In genomic region chr7:12719978-12720377, GRCh38 we compare ENCODE assay signal across 14 cellular contexts. TPM values are rescaled to one million over a fixed set of nuclear protein-coding genes. Genes with fewer than 3 reads are reported as not detected.
DNase-seq lines count a peak whose midpoint lies in the region; ATAC-seq and TF ChIP-seq lines count a peak whose summit lies in the region.
"Had no signal": no experiment of that assay in that cellular context is flagged by ENCODE, and none has a peak within 500 bp of the region (broad histone marks: within the 10 kb centered on the region; RNA-seq: fewer than 3 reads in every experiment).

No MANE protein-coding gene starts in this region.

- no peaks in the 10 kb centered on the region for H3K36me3 ChIP-seq in gastroesophageal sphincter
- H3K36me3 ChIP-seq in suprapubic skin: no peaks in the 10 kb centered on the region

- peaks cover 3% of the 10 kb centered on the region for H3K9me3 Mint-ChIP-seq in T-helper 2 cell treated with Interferon-gamma antibody and Interleukin-4, amounts not matched to agents 5 μg/mL and 100 μg/mL, for 36 hours
- H3K9me3 Mint-ChIP-seq in activated T-helper 1 cell treated with anti-CD3 and anti-CD28 coated beads, Interleukin-12 subunit alpha, Interleukin-12 subunit beta, Interleukin-2, Interleukin-4 antibody, amounts not matched to agents 30 ng/mL and 10 ng/mL and 1 ng/mL, durations not matched to agents 14 hours and 24 hours and 36 hours: no peaks in the 10 kb centered on the region
- H3K9me3 Mint-ChIP-seq: activated naive CD4-positive, alpha-beta T cell treated with anti-CD3 and anti-CD28 coated beads, Interleukin-2, amount 50 U/mL, for 24 hours; type B pancreatic cell; WTC11 had no signal

- H3K4me3 Mint-ChIP-seq in T-helper 2 cell treated with Interferon-gamma antibody and Interleukin-4, amounts not matched to agents 5 μg/mL and 100 μg/mL, for 36 hours: no peak overlapping the region
- H3K4me3 Mint-ChIP-seq in activated T-helper 1 cell treated with anti-CD3 and anti-CD28 coated beads, Interleukin-12 subunit alpha, Interleukin-12 subunit beta, Interleukin-2, Interleukin-4 antibody, amounts not matched to agents 30 ng/mL and 10 ng/mL and 1 ng/mL, durations not matched to agents 14 hours and 24 hours and 36 hours: no peak overlapping the region
- H3K4me3 Mint-ChIP-seq: activated naive CD4-positive, alpha-beta T cell treated with anti-CD3 and anti-CD28 coated beads, Interleukin-2, amount 50 U/mL, for 24 hours; type B pancreatic cell; WTC11 had no signal

- no peak for DNase-seq in T-helper 2 cell treated with Interferon-gamma antibody and Interleukin-4, amounts not matched to agents 5 μg/mL and 100 μg/mL, for 36 hours (ENCODE audit: low spot score)
- no peak for DNase-seq in T-helper 2 cell
- no peak for DNase-seq in activated T-helper 1 cell treated with anti-CD3 and anti-CD28 coated beads, Interleukin-12 subunit alpha, Interleukin-12 subunit beta, Interleukin-2, Interleukin-4 antibody, amounts not matched to agents 30 ng/mL and 10 ng/mL and 1 ng/mL, durations not matched to agents 14 hours and 24 hours and 36 hours (ENCODE audit: low spot score)
- DNase-seq in suprapubic skin (ENCODE audit: low spot score in 2 of 2): no peak
- DNase-seq in NCI-H2196 (lab: John Stamatoyannopoulos, UW; ENCODE audit: unreplicated experiment): no peak
- DNase-seq in effector CD8-positive, alpha-beta T cell (lab: John Stamatoyannopoulos, UW): no peak
- DNase-seq in stimulated activated CD4-positive, alpha-beta T cell treated with anti-CD3 and anti-CD28 coated beads, Interleukin-4, amount 100 ng/mL, for 4 hours: no peak
- DNase-seq: islet precursor cell, NCI-H187 treated with DMSO at 0.1 percent for 48 hours had no signal

- H3K4me1 Mint-ChIP-seq in T-helper 2 cell treated with Interferon-gamma antibody and Interleukin-4, amounts not matched to agents 5 μg/mL and 100 μg/mL, for 36 hours (ENCODE audit: low read depth): peaks cover 49% of the 10 kb centered on the region
- peaks cover 42% of the 10 kb centered on the region for H3K4me1 Mint-ChIP-seq in activated T-helper 1 cell treated with anti-CD3 and anti-CD28 coated beads, Interleukin-12 subunit alpha, Interleukin-12 subunit beta, Interleukin-2, Interleukin-4 antibody, amounts not matched to agents 30 ng/mL and 10 ng/mL and 1 ng/mL, durations not matched to agents 14 hours and 24 hours and 36 hours (ENCODE audit: low read depth)

- intact Hi-C loops in activated T-helper 1 cell treated with anti-CD3 and anti-CD28 coated beads, Interleukin-12 subunit alpha, Interleukin-12 subunit beta, Interleukin-2, Interleukin-4 antibody, amounts not matched to agents 30 ng/mL and 10 ng/mL and 1 ng/mL, durations not matched to agents 14 hours and 24 hours and 36 hours (cut with micrococcal nuclease): no loop called here

- H3K27ac Mint-ChIP-seq in T-helper 2 cell treated with Interferon-gamma antibody and Interleukin-4, amounts not matched to agents 5 μg/mL and 100 μg/mL, for 36 hours: peak overlapping the region; percentile 58
- peak overlapping the region; percentile 72 for H3K27ac Mint-ChIP-seq in activated T-helper 1 cell treated with anti-CD3 and anti-CD28 coated beads, Interleukin-12 subunit alpha, Interleukin-12 subunit beta, Interleukin-2, Interleukin-4 antibody, amounts not matched to agents 30 ng/mL and 10 ng/mL and 1 ng/mL, durations not matched to agents 14 hours and 24 hours and 36 hours
- H3K27ac Mint-ChIP-seq: type B pancreatic cell, WTC11 had no signal

- no peak for TF ChIP-seq POLR2A in gastroesophageal sphincter (IDR thresholded peaks at IDR 0.05)
- no peak for TF ChIP-seq POLR2A in suprapubic skin (IDR thresholded peaks at IDR 0.05)

- no peak for TF ChIP-seq EP300 in gastroesophageal sphincter (IDR thresholded peaks at IDR 0.05)
- no peak for TF ChIP-seq EP300 in suprapubic skin (IDR thresholded peaks at IDR 0.05)

- no peaks in the 10 kb centered on the region for H3K27me3 Mint-ChIP-seq in T-helper 2 cell treated with Interferon-gamma antibody and Interleukin-4, amounts not matched to agents 5 μg/mL and 100 μg/mL, for 36 hours (ENCODE audit: low read depth)
- H3K27me3 Mint-ChIP-seq in activated T-helper 1 cell treated with anti-CD3 and anti-CD28 coated beads, Interleukin-12 subunit alpha, Interleukin-12 subunit beta, Interleukin-2, Interleukin-4 antibody, amounts not matched to agents 30 ng/mL and 10 ng/mL and 1 ng/mL, durations not matched to agents 14 hours and 24 hours and 36 hours (ENCODE audit: insufficient read depth): peaks cover 3% of the 10 kb centered on the region
- H3K27me3 Mint-ChIP-seq: activated naive CD4-positive, alpha-beta T cell treated with anti-CD3 and anti-CD28 coated beads, Interleukin-2, amount 50 U/mL, for 24 hours; type B pancreatic cell had no signal

- whole genome bisulfite sequencing in gastroesophageal sphincter (ENCODE audit: low coverage in 1 of 2), 2 donors: 27 to 50% methylated on average over 2 to 6 of the region's 6 CpGs
- 44% methylated on average over 6 of the region's 6 CpGs for whole genome bisulfite sequencing in suprapubic skin

- peaks cover 14% of the 10 kb centered on the region for H3K36me3 Mint-ChIP-seq in T-helper 2 cell treated with Interferon-gamma antibody and Interleukin-4, amounts not matched to agents 5 μg/mL and 100 μg/mL, for 36 hours (ENCODE audit: low read depth)
- H3K36me3 Mint-ChIP-seq in activated T-helper 1 cell treated with anti-CD3 and anti-CD28 coated beads, Interleukin-12 subunit alpha, Interleukin-12 subunit beta, Interleukin-2, Interleukin-4 antibody, amounts not matched to agents 30 ng/mL and 10 ng/mL and 1 ng/mL, durations not matched to agents 14 hours and 24 hours and 36 hours (ENCODE audit: low read depth): peaks cover 3% of the 10 kb centered on the region
- H3K36me3 Mint-ChIP-seq: activated naive CD4-positive, alpha-beta T cell treated with anti-CD3 and anti-CD28 coated beads, Interleukin-2, amount 50 U/mL, for 24 hours; type B pancreatic cell had no signal

- H3K27me3 ChIP-seq in gastroesophageal sphincter: no peaks in the 10 kb centered on the region
- H3K27me3 ChIP-seq in suprapubic skin: no peaks in the 10 kb centered on the region

- H3K27ac ChIP-seq in gastroesophageal sphincter: peak overlapping the region; percentile 52 to 78 (median 62)
- H3K27ac ChIP-seq in suprapubic skin: peak overlapping the region; percentile 93

- TF ChIP-seq CTCF in gastroesophageal sphincter (IDR thresholded peaks at IDR 0.05) (no peak), suprapubic skin (IDR thresholded peaks at IDR 0.05) (no peak)

- ATAC-seq in gastroesophageal sphincter: no peak
- ATAC-seq: Panc1, WTC11 had no signal

- H3K9me3 ChIP-seq in gastroesophageal sphincter: no peaks in the 10 kb centered on the region
- H3K9me3 ChIP-seq in suprapubic skin: no peaks in the 10 kb centered on the region

- H3K4me1 ChIP-seq in gastroesophageal sphincter (peaks cover 7 to 61% (median 22%) of the 10 kb centered on the region in 3 donors), suprapubic skin (peaks cover 75% of the 10 kb centered on the region)

- H3K4me3 ChIP-seq in gastroesophageal sphincter: no peak overlapping the region
- H3K4me3 ChIP-seq in suprapubic skin: no peak overlapping the region

RNA-seq across cellular contexts. Expression of gene ARL4A, which starts 32.5 kb away (rescaled TPM):
- 9.5 and 10.2 TPM in 2 replicates for total RNA-seq in activated T-helper 1 cell treated with anti-CD3 and anti-CD28 coated beads, Interleukin-12 subunit alpha, Interleukin-12 subunit beta, Interleukin-2, Interleukin-4 antibody, amounts not matched to agents 30 ng/mL and 10 ng/mL and 1 ng/mL, durations not matched to agents 14 hours and 24 hours and 36 hours
- 10 to 100 TPM; 34.9 to 69.5 (median 45.0) TPM for total RNA-seq in gastroesophageal sphincter
- 100 to 1,000 TPM in 3 of 4 donors, 10 to 100 TPM in 1; 98.1 to 116 (median 112) TPM for total RNA-seq in suprapubic skin
